ENCODE assay signal across 1 cellular context in genomic region chr15:45522179-45522930, GRCh38.
TF ChIP-seq lines count a peak whose summit lies in the region.

TSS of gene SLC30A4 (minus strand) at chr15:45522755. CDS start at chr15:45522354, 401 bp downstream.

TF ChIP-seq in HEK293, 187 proteins besides CTCF, POLR2A, EP300 and RAD21 (continued from another document):
- TF ChIP-seq TSHZ1 (tag by site-specific recombination; IDR thresholded peaks at IDR 0.05; ENCODE audit: borderline replicate concordance) = no peak
- TF ChIP-seq ZNF391 (tag by site-specific recombination; IDR thresholded peaks at IDR 0.05; ENCODE audit: borderline replicate concordance, low read depth) = no peak
- no peak for TF ChIP-seq PRDM10 (tag by site-specific recombination; IDR thresholded peaks at IDR 0.05)
- TF ChIP-seq ZNF292 (tag by site-specific recombination; IDR thresholded peaks at IDR 0.05; ENCODE audit: borderline replicate concordance, low read depth) = no peak
- TF ChIP-seq ZBTB26 (tag by site-specific recombination; optimal IDR thresholded peaks at IDR 0.05) = peak; percentile 69
- no peak for TF ChIP-seq ZNF596 (tag by site-specific recombination; IDR thresholded peaks at IDR 0.05)
- no peak for TF ChIP-seq ZNF433 (tag by site-specific recombination; IDR thresholded peaks at IDR 0.05; ENCODE audit: low read depth)
- TF ChIP-seq ZNF785 (tag by site-specific recombination; IDR thresholded peaks at IDR 0.05) = no peak
- peak; percentile 27 for TF ChIP-seq SP2 (tag by site-specific recombination; IDR thresholded peaks at IDR 0.05)
- no peak for TF ChIP-seq ZNF324 (tag by site-specific recombination; IDR thresholded peaks at IDR 0.05)
- no peak for TF ChIP-seq ZNF138 (tag by site-specific recombination; IDR thresholded peaks at IDR 0.05; ENCODE audit: borderline replicate concordance)
- no peak for TF ChIP-seq ZNF658 (tag by site-specific recombination; IDR thresholded peaks at IDR 0.05)
- no peak for TF ChIP-seq MYNN (tag by site-specific recombination; IDR thresholded peaks at IDR 0.05; ENCODE audit: borderline replicate concordance)
- no peak for TF ChIP-seq ZNF223 (tag by site-specific recombination; IDR thresholded peaks at IDR 0.05)
- TF ChIP-seq ZNF148 (tag by site-specific recombination; IDR thresholded peaks at IDR 0.05; ENCODE audit: borderline replicate concordance) = no peak
- no peak for TF ChIP-seq ZNF10 (tag by site-specific recombination; IDR thresholded peaks at IDR 0.05)
- TF ChIP-seq ZNF549 (tag by site-specific recombination; IDR thresholded peaks at IDR 0.05) = no peak
- 0 out of 2 replicates have a peak, but pooled peaks have one; percentile 21 for TF ChIP-seq ZNF341 (tag by site-specific recombination; IDR thresholded peaks at IDR 0.05; ENCODE audit: low read depth)
- no peak for TF ChIP-seq ZBTB7A (tag by site-specific recombination; IDR thresholded peaks at IDR 0.05; ENCODE audit: low read depth)
- TF ChIP-seq ZBTB11 (tag by site-specific recombination; conservative IDR thresholded peaks at IDR 0.05; ENCODE audit: low read depth) = peak; percentile 57; the same call in 1 of the 2 replicates
- no peak for TF ChIP-seq FEZF1 (tag by site-specific recombination; IDR thresholded peaks at IDR 0.05)
- TF ChIP-seq ZNF544 (tag by site-specific recombination; IDR thresholded peaks at IDR 0.05) = no peak
